Comparison of ENCODE assay signal across 31 cellular contexts in genomic region chr9:72888943-72889342, GRCh38.
"Had no signal": no experiment of that assay in that cellular context is flagged by ENCODE, and none has a peak within 500 bp of the region (broad histone marks: within the 10 kb centered on the region; RNA-seq: fewer than 3 reads in every experiment).

No MANE protein-coding gene starts in this region.

- DNase-seq: Kasumi-1, KG1, MG63, MV-4-11, NCI-H1092, NCI-H1105, NCI-H1436 treated with DMSO at 0.1 percent for 48 hours, NCI-H1694 treated with DMSO at 0.1 percent for 48 hours, NCI-H187 treated with DMSO at 0.1 percent for 48 hours, NCI-H2029, NCI-H2081, NCI-H2171 treated with DMSO at 0.1 percent for 48 hours, NCI-H2227 treated with DMSO at 0.1 percent for 48 hours, NCI-H345, NCI-H446, NCI-H510A treated with DMSO at 0.1 percent for 48 hours, NCI-H524 treated with DMSO at 0.1 percent for 48 hours, NCI-H526 treated with DMSO at 0.1 percent for 48 hours, NCI-H748 treated with DMSO at 0.1 percent for 48 hours, NCI-H82, PC-9, SHP77, SIG-M5, SJCRH30, T-cell had no signal

- H3K27me3 ChIP-seq: MG63 had no signal

- H3K27ac Mint-ChIP-seq: T-cell had no signal

- ATAC-seq: Panc1, Right ventricle myocardium inferior, SK-N-SH treated with all-trans-retinoic acid at 6 μM for 48 hours, T-cell had no signal

- FAIRE-seq: RCC 7860 had no signal

- H3K4me2 ChIP-seq: PC-9 had no signal

- H3K27ac ChIP-seq: PC-9, RWPE1, SJCRH30, SK-N-MC had no signal

- H2AFZ ChIP-seq: PC-9 had no signal

- H3K4me1 Mint-ChIP-seq: T-cell had no signal

- H3K36me3 Mint-ChIP-seq: T-cell had no signal

- H3K4me3 ChIP-seq: MG63, PC-9, SJCRH30, SK-N-MC had no signal

- H3K4me1 ChIP-seq: SJCRH30 had no signal

- H3K9me3 Mint-ChIP-seq: T-cell had no signal

- H3K36me3 ChIP-seq: MG63, SJCRH30 had no signal

- H3K4me3 Mint-ChIP-seq: T-cell had no signal

- H3K9me3 ChIP-seq: MG63 had no signal
